10 cellular contexts compared by ENCODE assay signal in genomic region chr14:71651228-71651627, GRCh38.
DNase-seq lines count a peak whose midpoint lies in the region; ATAC-seq, FAIRE-seq and TF ChIP-seq lines count a peak whose summit lies in the region.
"Had no signal": no experiment of that assay in that cellular context is flagged by ENCODE, and none has a peak within 500 bp of the region (broad histone marks: within the 10 kb centered on the region; RNA-seq: fewer than 3 reads in every experiment).

No MANE protein-coding gene starts in this region.

- peak overlapping the region; percentile 85 for H3K4me2 ChIP-seq in endothelial cell of umbilical vein (ENCODE audit: insufficient read depth, low read length)

- H3K27ac Mint-ChIP-seq in CD4-positive, alpha-beta T cell, result no peak overlapping the region
- H3K27ac Mint-ChIP-seq: CD8-positive, alpha-beta memory T cell had no signal

- H3K4me1 ChIP-seq in RWPE2 (ENCODE audit: insufficient read depth, poor library complexity, severe bottlenecking) (peaks cover 25% of the 10 kb centered on the region), endothelial cell of umbilical vein (ENCODE audit: control insufficient read depth, extremely low read depth, insufficient read depth, low read length) (peaks cover 23% of the 10 kb centered on the region)

- H3K27ac ChIP-seq in RWPE2 (ENCODE audit: poor library complexity, severe bottlenecking) (no peak overlapping the region), endothelial cell of umbilical vein (ENCODE audit: insufficient read depth, low read depth, low read length) (peak overlapping the region; percentile 85)
- no peak overlapping the region for H3K27ac ChIP-seq in CD4-positive, alpha-beta T cell (ENCODE audit: low read depth, low read length)

- H3K9me3 ChIP-seq in RWPE2 (ENCODE audit: severe bottlenecking) (no peaks in the 10 kb centered on the region), endothelial cell of umbilical vein (replicated peaks; ENCODE audit: control insufficient read depth, insufficient read depth, low read length) (no peaks in the 10 kb centered on the region)
- peaks cover 17% of the 10 kb centered on the region for H3K9me3 ChIP-seq in CD4-positive, alpha-beta T cell (ENCODE audit: control insufficient read depth, low read length)

- peaks cover 29% of the 10 kb centered on the region for H3K36me3 ChIP-seq in RWPE2 (ENCODE audit: low read depth)
- no peaks in the 10 kb centered on the region for H3K36me3 ChIP-seq in endothelial cell of umbilical vein (ENCODE audit: control insufficient read depth in 2 of 2, extremely low read depth in 1 of 2, insufficient read depth in 2 of 2, low read length in 2 of 2)

- H4K20me1 ChIP-seq in endothelial cell of umbilical vein (replicated peaks; ENCODE audit: control insufficient read depth, extremely low read depth, insufficient read depth, low read length), result no peaks in the 10 kb centered on the region

- intact Hi-C loops in endothelial cell of umbilical vein (cut with micrococcal nuclease), result loop anchor here (1.0 to 5.0 kb wide), 4 partner anchors 8 to 512 kb away; partner anchors contain the start of gene SIPA1L1
- intact Hi-C loops in CD4-positive, alpha-beta T cell (cut with DNase I, micrococcal nuclease), result no loop called here

- TF ChIP-seq CTCF in AG09319 (IDR thresholded peaks at IDR 0.05; ENCODE audit: low read depth, low read length) (no peak), RWPE2 (IDR thresholded peaks at IDR 0.05; ENCODE audit: poor library complexity, severe bottlenecking) (no peak), endothelial cell of umbilical vein (IDR thresholded peaks at IDR 0.05; ENCODE audit: extremely low read depth in 1 of 2, insufficient read depth in 1 of 2, low read depth in 1 of 2, low read length in 2 of 2) (no peak)
- no peak for TF ChIP-seq CTCF in CD4-positive, alpha-beta T cell (IDR thresholded peaks at IDR 0.05)

- H3K36me3 Mint-ChIP-seq in CD4-positive, alpha-beta T cell (ENCODE audit: low read depth), result peaks cover 94% of the 10 kb centered on the region

- H3K9me1 ChIP-seq in endothelial cell of umbilical vein (replicated peaks; ENCODE audit: control insufficient read depth, extremely low read depth, insufficient read depth, low read length), result no peaks in the 10 kb centered on the region

- H3K4me3 ChIP-seq in RWPE2 (ENCODE audit: severe bottlenecking) (no peak overlapping the region), endothelial cell of umbilical vein (replicated peaks in 1 of 3; ENCODE audit: insufficient read depth in 1 of 3, low read depth in 1 of 3, low read length in 3 of 3) (peak overlapping the region in 1 of 3 experiments; percentile 29)

- peak; percentile 79 for FAIRE-seq in endothelial cell of umbilical vein (lab: Jason Lieb, UNC)

- DNase-seq in AG09319 (ENCODE audit: extremely low read depth, low read depth) (peak; percentile 78), RWPE2 (ENCODE audit: low spot score) (no peak), endothelial cell of umbilical vein (ENCODE audit: low read depth, low spot score) (peak; percentile 96), myocyte (ENCODE audit: low read depth) (peak; percentile 77), NCI-H1105 (lab: John Stamatoyannopoulos, UW) (no peak)
- DNase-seq in CD4-positive, alpha-beta T cell, result no peak
- DNase-seq in activated effector memory CD4-positive, alpha-beta T cell treated with Interleukin-2 at 50 U/mL for 16 hours, result no peak
- DNase-seq: CD8-positive, alpha-beta memory T cell; NCI-H2171 treated with DMSO at 0.1 percent for 48 hours had no signal

- no peaks in the 10 kb centered on the region for H3K79me2 ChIP-seq in endothelial cell of umbilical vein (ENCODE audit: control insufficient read depth, insufficient read depth, low read length)

- no peaks in the 10 kb centered on the region for H3K4me1 Mint-ChIP-seq in CD4-positive, alpha-beta T cell (ENCODE audit: low read depth)
- H3K4me1 Mint-ChIP-seq: CD8-positive, alpha-beta memory T cell had no signal

- dilution Hi-C loops in endothelial cell of umbilical vein (cut with MboI; ENCODE audit: extremely low pct_ligation_motif_present, low sequenced_read_pairs), result no loop called here

- TF ChIP-seq POLR2A in endothelial cell of umbilical vein (IDR thresholded peaks at IDR 0.05; ENCODE audit: low read depth, low read length), result no peak

- CTCF ChIA-PET in endothelial cell of umbilical vein (lab: Charles Lee), result interaction anchor here (0.7 to 2.1 kb wide), 6 partner anchors 8 to 112 kb away, joined by 3 to 7 read pairs (median 4); no protein-coding TSS in a partner anchor
- CTCF ChIA-PET in CD4-positive, alpha-beta T cell (lab: Charles Lee), result interaction anchor here (0.6 kb wide), 1 partner anchor 602 kb away, joined by 3 read pairs; no protein-coding TSS in a partner anchor

- BruUV-seq in endothelial cell of umbilical vein (replicated peaks; lab: Mats Ljungman, UMichigan), result no TSS peak

- H3K9me3 Mint-ChIP-seq in CD4-positive, alpha-beta T cell, result peaks cover 13% of the 10 kb centered on the region

- POLR2A ChIA-PET in endothelial cell of umbilical vein (lab: Charles Lee), result no interaction called here
- POLR2A ChIA-PET in CD4-positive, alpha-beta T cell (lab: Charles Lee), result no interaction called here

- ATAC-seq in RWPE2 (ENCODE audit: low read depth) (peak; percentile 38; the same call in 2 of the 3 replicates), GM19452 (IDR thresholded peaks at IDR 0.05; ENCODE audit: unreplicated experiment) (no peak)
- ATAC-seq in CD4-positive, alpha-beta T cell (ENCODE audit: poor library complexity), result no peak

- H2AFZ ChIP-seq in endothelial cell of umbilical vein (ENCODE audit: low read depth, low read length), result peak overlapping the region; percentile 17

- H3K27me3 Mint-ChIP-seq in CD4-positive, alpha-beta T cell, result no peaks in the 10 kb centered on the region
- H3K27me3 Mint-ChIP-seq: CD8-positive, alpha-beta memory T cell had no signal

- peak overlapping the region; percentile 61 for H3K9ac ChIP-seq in endothelial cell of umbilical vein (replicated peaks; ENCODE audit: extremely low read depth, insufficient read depth, low read length)

- no peak overlapping the region for H3K4me3 Mint-ChIP-seq in CD4-positive, alpha-beta T cell
- H3K4me3 Mint-ChIP-seq: CD8-positive, alpha-beta memory T cell had no signal

- no peaks in the 10 kb centered on the region for H3K27me3 ChIP-seq in RWPE2 (ENCODE audit: insufficient read depth, poor library complexity, severe bottlenecking)
- H3K27me3 ChIP-seq in endothelial cell of umbilical vein (ENCODE audit: control insufficient read depth in 2 of 2, insufficient read depth in 2 of 2, low read length in 2 of 2), result no peaks in the 10 kb centered on the region
- no peaks in the 10 kb centered on the region for H3K27me3 ChIP-seq in CD4-positive, alpha-beta T cell (ENCODE audit: control insufficient read depth, insufficient read depth, low read length)

TF ChIP-seq in endothelial cell of umbilical vein, 7 proteins besides CTCF, POLR2A, EP300 and RAD21:
- TF ChIP-seq MAX (IDR thresholded peaks at IDR 0.05; ENCODE audit: insufficient read depth, insufficient read length), result no peak
- peak; percentile 57 for TF ChIP-seq FOS (IDR thresholded peaks at IDR 0.05; ENCODE audit: borderline replicate concordance, insufficient read depth, low read length)
- TF ChIP-seq MYC (IDR thresholded peaks at IDR 0.05; ENCODE audit: low read depth, low read length), result no peak
- no peak for TF ChIP-seq EZH2 (IDR thresholded peaks at IDR 0.05; ENCODE audit: borderline replicate concordance, low read depth, low read length, severe bottlenecking)
- TF ChIP-seq JUN (IDR thresholded peaks at IDR 0.05; ENCODE audit: borderline replicate concordance, insufficient read depth, insufficient read length, low read depth), result peak; percentile 86
- peak; percentile 29 for TF ChIP-seq GATA2 (IDR thresholded peaks at IDR 0.05; ENCODE audit: insufficient read depth, insufficient read length, low read depth, low read length)
- no peak for TF ChIP-seq POLR2AphosphoS5 (IDR thresholded peaks at IDR 0.05; ENCODE audit: insufficient read depth, low read depth, low read length)

Comparison
In these comparisons a context has a peak if more than half of its experiments do, and no peak if none do; other contexts are left out.
1. DNase-seq: peak in AG09319 (single experiment), endothelial cell of umbilical vein (single experiment) and myocyte (single experiment); none in RWPE2 (single experiment), NCI-H1105 (single experiment), CD4-positive, alpha-beta T cell (0 of 10) and activated effector memory CD4-positive, alpha-beta T cell treated with Interleukin-2 at 50 U/mL for 16 hours (single experiment).